In genomic region chr3:187066228-187066995, GRCh38 we compare ENCODE assay signal across 8 cellular contexts.
DNase-seq lines count a peak whose midpoint lies in the region; ATAC-seq, FAIRE-seq and TF ChIP-seq lines count a peak whose summit lies in the region.

No MANE protein-coding gene starts in this region.

- H3K36me3 ChIP-seq in OCI-LY3 (replicated peaks; ENCODE audit: low read depth, low read length) (peaks cover 52% of the 10 kb centered on the region), HepG2 (replicated peaks in 1 of 2; ENCODE audit: control insufficient read depth in 1 of 2, insufficient read depth in 2 of 2, low read length in 2 of 2) (peaks cover 22 to 67% of the 10 kb centered on the region in 2 experiments)

- no peak for TF ChIP-seq POLR2A in HepG2 (IDR thresholded peaks at IDR 0.05; ENCODE audit: insufficient read depth in 1 of 2, low read depth in 2 of 2, low read length in 2 of 2)

- H3K4me1 ChIP-seq in OCI-LY3 (ENCODE audit: low read length) (peaks cover 78% of the 10 kb centered on the region), HepG2 (ENCODE audit: insufficient read depth, low read length) (peaks cover 66% of the 10 kb centered on the region)

- peak overlapping the region; percentile 64 for H3K9ac ChIP-seq in OCI-LY3 (ENCODE audit: low read length)
- H3K9ac ChIP-seq in HepG2 (ENCODE audit: insufficient read depth, low read depth, low read length), result no peak overlapping the region

- H3K4me3 ChIP-seq in OCI-LY3 (ENCODE audit: low read length), result 0 out of 2 replicates have a peak overlapping the region, but pooled peaks have one; percentile 1
- no peak overlapping the region for H3K4me3 ChIP-seq in HepG2 (replicated peaks in 1 of 3; ENCODE audit: insufficient read depth in 1 of 3, low read depth in 2 of 3, low read length in 3 of 3)

- peak; percentile 5 to 23 for DNase-seq in SHP77 (lab: John Stamatoyannopoulos, UW)
- DNase-seq in SHP77 treated with DMSO at 0.1 percent for 48 hours (lab: John Stamatoyannopoulos, UW), result no peak
- DNase-seq in activated naive CD8-positive, alpha-beta T cell treated with anti-CD3 and anti-CD28 coated beads, Interleukin-2, amount 50 U/mL, for 16 hours (ENCODE audit: low read depth, low spot score), result peak; percentile 18
- peak; percentile 65 for DNase-seq in HepG2 (ENCODE audit: low spot score)
- DNase-seq in mucosa of gallbladder (ENCODE audit: low spot score), result no peak
- DNase-seq in midbrain (lab: John Stamatoyannopoulos, UW), result no peak

- ATAC-seq in HG02610 (IDR thresholded peaks at IDR 0.05; ENCODE audit: unreplicated experiment), result peak; percentile 38
- ATAC-seq in HepG2, result peak; percentile 73

- H3K4me2 ChIP-seq in OCI-LY3 (ENCODE audit: low read length) (peak overlapping the region; percentile 43), HepG2 (ENCODE audit: low read depth, low read length) (no peak overlapping the region)

- CTCF ChIA-PET in HepG2 (lab: Yijun Ruan, JAX; ENCODE audit: low intra/inter-chr PET ratio, low total read pairs), result interaction anchor here (1.6 kb wide), 1 partner anchor 217 kb away, joined by 6 read pairs; no protein-coding TSS in a partner anchor

- POLR2A ChIA-PET in HepG2 (lab: Yijun Ruan, JAX), result interaction anchor here (0.7 to 1.6 kb wide), 3 partner anchors 14 to 27 kb away, joined by 6 to 9 read pairs (median 6); no protein-coding TSS in a partner anchor

- no peak for TF ChIP-seq EP300 in HepG2 (IDR thresholded peaks at IDR 0.05; ENCODE audit: low read depth in 2 of 2, low read length in 2 of 2)
- TF ChIP-seq EP300 in HepG2 (CRISPR knock-in tag; IDR thresholded peaks at IDR 0.05; ENCODE audit: borderline replicate concordance), result no peak

- in situ Hi-C loops in HepG2 (cut with HindIII; ENCODE audit: extremely low pct_ligation_motif_present, low pct_unique_long_range_greater_than_20kb), result loop anchor here (10.0 kb wide), 1 partner anchor 132 kb away; the partner anchor contains the start of gene ST6GAL1

- peak; percentile 53 for FAIRE-seq in HepG2 (lab: Jason Lieb, UNC)

- BruUV-seq in HepG2 (replicated peaks; lab: Mats Ljungman, UMichigan), result no TSS peak

- peaks cover 49% of the 10 kb centered on the region for H3K79me2 ChIP-seq in OCI-LY3 (ENCODE audit: low read length)
- peaks cover 39% of the 10 kb centered on the region for H3K79me2 ChIP-seq in HepG2 (ENCODE audit: insufficient read depth, low read length)

- no peaks in the 10 kb centered on the region; the same call in 1 of the 2 replicates for H3K9me3 ChIP-seq in OCI-LY3 (ENCODE audit: insufficient read depth, low read length)
- H3K9me3 ChIP-seq in HepG2 (ENCODE audit: low read length), result no peaks in the 10 kb centered on the region

- TF ChIP-seq RAD21 in HepG2 (CRISPR knock-in tag; IDR thresholded peaks at IDR 0.05), result peak; percentile 48; the same call in 1 of the 2 replicates

- intact Hi-C loops in HepG2 (cut with micrococcal nuclease; ENCODE audit: unreplicated experiment), result loop anchor here (1.0 to 2.0 kb wide), 2 partner anchors 27 to 218 kb away; no protein-coding TSS in a partner anchor

- H3K27ac ChIP-seq in OCI-LY3 (ENCODE audit: low read length) (peak overlapping the region; percentile 85), HepG2 (ENCODE audit: extremely low read length, insufficient read depth, low read length) (no peak overlapping the region)

- H4K20me1 ChIP-seq in OCI-LY3 (ENCODE audit: insufficient read depth, low read length) (no peaks in the 10 kb centered on the region; the same call in 1 of the 2 replicates), HepG2 (ENCODE audit: insufficient read depth, low read length) (peaks cover 29% of the 10 kb centered on the region)

- H2AFZ ChIP-seq in OCI-LY3 (ENCODE audit: low read depth, low read length), result no peak overlapping the region
- H2AFZ ChIP-seq in HepG2 (ENCODE audit: low read length), result no peak overlapping the region

- no peak; the same call in 1 of the 2 replicates for TF ChIP-seq CTCF in OCI-LY3 (IDR thresholded peaks at IDR 0.05; ENCODE audit: low read depth, low read length)
- TF ChIP-seq CTCF in HepG2 (CRISPR knock-in tag; IDR thresholded peaks at IDR 0.05), result peak; percentile 45

- H3K27me3 ChIP-seq in OCI-LY3 (ENCODE audit: low read depth, low read length), result no peaks in the 10 kb centered on the region
- H3K27me3 ChIP-seq in HepG2 (ENCODE audit: control insufficient read depth in 1 of 2, insufficient read depth in 2 of 2, low read length in 2 of 2), result no peaks in the 10 kb centered on the region

- WGBS in HepG2 (ENCODE audit: low lambda C conversion rate), result 77% methylated on average over 7 of the region's 7 CpGs

TF ChIP-seq in HepG2, 621 proteins besides CTCF, POLR2A, EP300 and RAD21:
- TF ChIP-seq TFAP4 (IDR thresholded peaks at IDR 0.05; ENCODE audit: borderline replicate concordance, low read depth) (peak; percentile 25; the same call in 1 of the 2 replicates), HIC2 (CRISPR knock-in tag; IDR thresholded peaks at IDR 0.05; ENCODE audit: low read depth) (no peak), GLI4 (CRISPR knock-in tag; IDR thresholded peaks at IDR 0.05; ENCODE audit: borderline replicate concordance) (no peak), ZBTB44 (CRISPR knock-in tag; IDR thresholded peaks at IDR 0.05) (no peak), ZMAT5 (CRISPR knock-in tag; IDR thresholded peaks at IDR 0.05; ENCODE audit: borderline replicate concordance, low read depth) (no peak), ZNF775 (CRISPR knock-in tag; IDR thresholded peaks at IDR 0.05; ENCODE audit: borderline replicate concordance) (no peak), ZNF83 (CRISPR knock-in tag; IDR thresholded peaks at IDR 0.05; ENCODE audit: borderline replicate concordance) (no peak), ZNF34 (CRISPR knock-in tag; IDR thresholded peaks at IDR 0.05; ENCODE audit: borderline replicate concordance) (no peak), RAD51 (IDR thresholded peaks at IDR 0.05; ENCODE audit: borderline replicate concordance) (no peak), SMC3 (IDR thresholded peaks at IDR 0.05; ENCODE audit: low read length) (peak; percentile 49; the same call in 1 of the 2 replicates), ZBTB3 (CRISPR knock-in tag; IDR thresholded peaks at IDR 0.05; ENCODE audit: borderline replicate concordance, low read depth) (no peak), CBX5 (CRISPR knock-in tag; IDR thresholded peaks at IDR 0.05; ENCODE audit: borderline replicate concordance) (peak; percentile 32; the same call in 1 of the 2 replicates), ZNF333 (CRISPR knock-in tag; IDR thresholded peaks at IDR 0.05; ENCODE audit: borderline replicate concordance) (no peak), PAWR (CRISPR knock-in tag; IDR thresholded peaks at IDR 0.05; ENCODE audit: borderline replicate concordance) (no peak), ZBTB43 (CRISPR knock-in tag; conservative IDR thresholded peaks at IDR 0.05) (no peak), RFX1 (IDR thresholded peaks at IDR 0.05) (no peak), STAG1 (CRISPR knock-in tag; IDR thresholded peaks at IDR 0.05) (peak; percentile 40)

Comparison
In these comparisons a context has a peak if more than half of its experiments do, and no peak if none do; other contexts are left out.
1. DNase-seq: peak in SHP77 (2 of 2), activated naive CD8-positive, alpha-beta T cell treated with anti-CD3 and anti-CD28 coated beads, Interleukin-2, amount 50 U/mL, for 16 hours (single experiment) and HepG2 (single experiment); none in SHP77 treated with DMSO at 0.1 percent for 48 hours (single experiment), mucosa of gallbladder (single experiment) and midbrain (single experiment).